ENCODE assay signal across 21 cellular contexts in the genomic region with DNA sequence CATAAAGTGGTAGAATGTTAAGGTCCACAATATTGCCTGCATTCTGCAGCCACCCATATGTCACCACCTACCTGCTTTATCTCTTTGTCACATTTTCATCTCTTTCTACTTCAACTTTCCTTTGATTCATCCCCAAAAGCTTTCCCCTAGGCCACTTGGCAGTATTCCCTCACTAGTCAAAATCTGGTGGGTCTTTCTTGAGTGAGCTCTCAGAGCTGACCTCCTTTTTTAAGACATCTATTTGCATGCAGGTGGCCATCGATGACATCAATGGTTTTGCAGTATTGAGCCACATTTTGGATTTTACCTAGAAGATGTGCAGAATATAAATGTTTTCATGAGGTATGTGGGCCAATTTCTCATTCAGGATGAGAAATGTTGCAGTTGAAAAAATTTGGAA.
"Had no signal": no experiment of that assay in that cellular context is flagged by ENCODE, and none has a peak within 500 bp of the region (broad histone marks: within the 10 kb centered on the region; RNA-seq: fewer than 3 reads in every experiment).

No MANE protein-coding gene starts in this region.

- DNase-seq: cerebellar nuclear complex; colonic mucosa; dermis blood vessel endothelial cell; effector CD8-positive, alpha-beta T cell; gastrocnemius medialis; glutamatergic neuron; immature natural killer cell; kidney; left cardiac atrium; left ventricle myocardium inferior; lower lobe of right lung; mesenchymal stem cell; naive B cell; occipital lobe; psoas muscle; sigmoid colon; stimulated activated CD4-positive, alpha-beta T cell treated with anti-CD3 and anti-CD28 coated beads, Interleukin-2, amount 100 ng/mL, for 24 hours; stimulated activated CD4-positive, alpha-beta T cell treated with anti-CD3 and anti-CD28 coated beads, Interleukin-4, amount 100 ng/mL, for 4 hours; stimulated activated naive B cell treated with anti-CD40 and anti-IgM and Interleukin-4, amounts not matched to agents 10 μg/mL and 1 μg/mL and 100 μg/mL, for 72 hours; stimulated activated naive CD8-positive, alpha-beta T cell treated with anti-CD3 and anti-CD28 coated beads, Interleukin-15, amount 100 ng/mL, for 72 hours; transverse colon had no signal

- ATAC-seq: gastrocnemius medialis; left cardiac atrium; lower lobe of right lung; psoas muscle; stimulated activated naive B cell treated with anti-CD40 and anti-IgM and Interleukin-4, amounts not matched to agents 10 μg/mL and 1 μg/mL and 100 μg/mL, for 72 hours; stimulated activated naive CD8-positive, alpha-beta T cell treated with anti-CD3 and anti-CD28 coated beads, Interleukin-15, amount 100 ng/mL, for 72 hours had no signal
